In the genomic region with DNA sequence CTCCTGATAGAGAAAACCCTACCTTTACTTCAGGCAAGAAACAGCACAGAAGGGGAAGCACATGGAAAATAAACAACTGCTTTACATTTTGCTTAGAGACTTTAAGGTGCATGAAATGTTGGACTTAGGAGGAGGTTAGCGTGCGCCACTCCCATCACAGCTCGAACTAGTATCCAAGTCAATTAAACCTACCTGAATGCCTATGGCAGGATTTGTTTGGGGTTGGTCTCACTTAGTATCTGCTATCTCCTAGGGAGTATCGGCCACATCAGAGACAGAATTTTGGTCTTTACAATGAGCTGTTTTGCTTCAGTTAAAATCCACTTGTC, we compare ENCODE assay signal across 30 cellular contexts. TPM values are rescaled to one million over a fixed set of nuclear protein-coding genes. Genes with fewer than 3 reads are reported as not detected.
"Had no signal": no experiment of that assay in that cellular context is flagged by ENCODE, and none has a peak within 500 bp of the region (broad histone marks: within the 10 kb centered on the region; RNA-seq: fewer than 3 reads in every experiment).

No MANE protein-coding gene starts in this region.

- H3K36me3 ChIP-seq: colonic mucosa, esophagus squamous epithelium, gastrocnemius medialis, heart right ventricle, left lung, lower lobe of right lung had no signal

- H3K36me3 Mint-ChIP-seq: naive thymus-derived CD4-positive, alpha-beta T cell had no signal

- FAIRE-seq: endometrium, islet of Langerhans, keratinocyte had no signal

- H3K4me1 ChIP-seq: colonic mucosa, esophagus squamous epithelium, gastrocnemius medialis, heart right ventricle, left lung, lower lobe of right lung had no signal

- H3K9me3 ChIP-seq: colonic mucosa, esophagus squamous epithelium, gastrocnemius medialis, heart right ventricle, left lung, lower lobe of right lung had no signal

- H3K4me1 Mint-ChIP-seq: endodermal cell; naive thymus-derived CD4-positive, alpha-beta T cell had no signal

- DNase-seq: colonic mucosa; cortex of kidney; effector CD8-positive, alpha-beta T cell; effector memory CD8-positive, alpha-beta T cell; endodermal cell; erythroblast; esophagus squamous epithelium; foreskin fibroblast; foreskin melanocyte; gastrocnemius medialis; glutamatergic neuron; heart right ventricle; hippocampal formation; left cardiac atrium; left ventricle myocardium superior; lower lobe of right lung; mesenchymal stem cell; midbrain; naive thymus-derived CD4-positive, alpha-beta T cell had no signal

- H3K27ac ChIP-seq: colonic mucosa, epithelial cell of prostate, esophagus squamous epithelium, gastrocnemius medialis, heart right ventricle, left lung, lower lobe of right lung had no signal

- H3K4me3 Mint-ChIP-seq: dendritic cell treated with granulocyte-macrophage colony-stimulating factor and Interleukin-4, amounts not matched to agents 40 ng/mL and 50 ng/mL, for 4 days; effector memory CD8-positive, alpha-beta T cell; endodermal cell had no signal

- H3K27ac Mint-ChIP-seq: dendritic cell treated with granulocyte-macrophage colony-stimulating factor and Interleukin-4, amounts not matched to agents 40 ng/mL and 50 ng/mL, for 4 days; effector memory CD8-positive, alpha-beta T cell; endodermal cell; naive thymus-derived CD4-positive, alpha-beta T cell had no signal

- H3K27me3 ChIP-seq: colonic mucosa had no signal

- ATAC-seq: effector memory CD8-positive, alpha-beta T cell; esophagus mucosa; gastrocnemius medialis; heart right ventricle; left cardiac atrium; left lung; left ventricle myocardium superior; lower lobe of right lung; naive thymus-derived CD4-positive, alpha-beta T cell had no signal

- H3K4me3 ChIP-seq: colonic mucosa, esophagus squamous epithelium, gastrocnemius medialis, heart right ventricle, left lung, lower lobe of right lung had no signal

- H3K9me3 Mint-ChIP-seq: dendritic cell treated with granulocyte-macrophage colony-stimulating factor and Interleukin-4, amounts not matched to agents 40 ng/mL and 50 ng/mL, for 4 days; effector memory CD8-positive, alpha-beta T cell; endodermal cell had no signal

RNA-seq across cellular contexts. Expression of gene CYP24A1, which starts 12.0 kb away (rescaled TPM):
- total RNA-seq: dermis microvascular lymphatic vessel endothelial cell, glomerular endothelial cell, heart right ventricle, left cardiac atrium, left ventricle myocardium superior, lung microvascular endothelial cell, mucosa of gallbladder had no signal
- polyA plus RNA-seq: heart right ventricle; naive thymus-derived CD4-positive, alpha-beta T cell had no signal
